In genomic region chr17:6423931-6424330, GRCh38 we compare ENCODE assay signal across 24 cellular contexts. TPM values are rescaled to one million over a fixed set of nuclear protein-coding genes. Genes with fewer than 3 reads are reported as not detected.
DNase-seq lines count a peak whose midpoint lies in the region; FAIRE-seq and TF ChIP-seq lines count a peak whose summit lies in the region.
"Had no signal": no experiment of that assay in that cellular context is flagged by ENCODE, and none has a peak within 500 bp of the region (broad histone marks: within the 10 kb centered on the region; RNA-seq: fewer than 3 reads in every experiment).

No MANE protein-coding gene starts in this region.

- H3K27ac ChIP-seq in neuronal stem cell (replicated peaks; ENCODE audit: low read length), result no peak overlapping the region
- H3K27ac ChIP-seq in esophagus squamous epithelium, result no peak overlapping the region

- FAIRE-seq in HTR-8/SVneo (lab: Jason Lieb, UNC), result peak; percentile 48
- FAIRE-seq: GM12891, GM18507 had no signal

- no peak overlapping the region for H3K14ac ChIP-seq in neuronal stem cell (ENCODE audit: low read length)

- H3K79me1 ChIP-seq in neuronal stem cell (ENCODE audit: low read depth, low read length), result no peaks in the 10 kb centered on the region

- H3K4me3 ChIP-seq in neuronal stem cell (ENCODE audit: low read length in 2 of 2) (no peak overlapping the region), esophagus squamous epithelium (no peak overlapping the region)
- H3K4me3 ChIP-seq: GM23338, HAP-1 had no signal

- H3K23ac ChIP-seq in neuronal stem cell (ENCODE audit: low read depth, low read length, poor library complexity), result no peak overlapping the region

- peak overlapping the region; percentile 57 for H3K18ac ChIP-seq in neuronal stem cell (ENCODE audit: low read length)

- no CpG with 5 or more reads among the region's 14 CpGs for WGBS in neuronal stem cell (ENCODE audit: extremely low coverage in 2 of 2, insufficient read length in 2 of 2, insufficient replicate concordance in 1 of 2), 2 donors
- 61 to 68% methylated on average over 8 to 14 of the region's 14 CpGs for WGBS in esophagus squamous epithelium, 2 donors

- TF ChIP-seq POLR2A in erythroblast (IDR thresholded peaks at IDR 0.05; ENCODE audit: low read length), result no peak
- TF ChIP-seq POLR2A in esophagus squamous epithelium (IDR thresholded peaks at IDR 0.05), result no peak

- H3K9ac ChIP-seq in neuronal stem cell (ENCODE audit: low read depth, low read length, poor library complexity), result no peak overlapping the region

- H3K27me3 ChIP-seq in neuronal stem cell (ENCODE audit: control insufficient read depth in 3 of 3, insufficient read depth in 3 of 3, low read depth in 1 of 3, low read length in 3 of 3) (peaks cover 0 to 5% (median 0%) of the 10 kb centered on the region in 3 experiments), esophagus squamous epithelium (peaks cover 0 to 45% (median 0%) of the 10 kb centered on the region in 4 donors)

- no peak overlapping the region for H4K91ac ChIP-seq in neuronal stem cell (ENCODE audit: low read depth, low read length, poor library complexity)

- peaks cover under 1 to 15% of the 10 kb centered on the region in 2 donors for H3K4me1 ChIP-seq in neuronal stem cell (ENCODE audit: control insufficient read depth in 2 of 2, insufficient read depth in 1 of 2, low read depth in 1 of 2, low read length in 2 of 2)
- H3K4me1 ChIP-seq in esophagus squamous epithelium, result peaks cover 0 to 18% (median 5%) of the 10 kb centered on the region in 3 donors
- H3K4me1 ChIP-seq: HAP-1 had no signal

- no peak overlapping the region for H3K4ac ChIP-seq in neuronal stem cell (ENCODE audit: low read length)

- peak overlapping the region; percentile 11 for H2BK15ac ChIP-seq in neuronal stem cell (ENCODE audit: low read length)

- DNase-seq in HTR-8/SVneo (ENCODE audit: insufficient read length, low spot score), result no peak
- DNase-seq in NCI-H69 (lab: John Stamatoyannopoulos, UW), result peak; percentile 0
- DNase-seq in neuronal stem cell (ENCODE audit: low spot score), result no peak
- no peak for DNase-seq in NCI-H2107 (lab: John Stamatoyannopoulos, UW)
- DNase-seq in erythroblast (lab: John Stamatoyannopoulos, UW), result no peak
- no peak for DNase-seq in esophagus squamous epithelium (lab: John Stamatoyannopoulos, UW)
- DNase-seq: C1 segment of cervical spinal cord; Calu3; CD4-positive, alpha-beta memory T cell; COR-L47; DMS53; DMS79 treated with DMSO at 0.1 percent for 48 hours; GF-D8; HFFc6 had no signal

- intact Hi-C loops in esophagus squamous epithelium (cut with DNase I), result loop anchor here (5.0 kb wide), 1 partner anchor 837 kb away; no protein-coding TSS in a partner anchor

- no peak overlapping the region for H4K8ac ChIP-seq in neuronal stem cell (ENCODE audit: low read depth, low read length)

- H2AK5ac ChIP-seq in neuronal stem cell (ENCODE audit: low read depth, low read length), result peak overlapping the region; percentile 17

- H2AFZ ChIP-seq in neuronal stem cell (ENCODE audit: low read length), result no peak overlapping the region
- H2AFZ ChIP-seq: GM23338 had no signal

- H2BK12ac ChIP-seq in neuronal stem cell (ENCODE audit: low read length), result no peak overlapping the region

- H2BK120ac ChIP-seq in neuronal stem cell (ENCODE audit: low read depth, low read length), result no peak overlapping the region

- no peak for TF ChIP-seq CTCF in esophagus squamous epithelium (IDR thresholded peaks at IDR 0.05)

- peak overlapping the region; percentile 56 for H2BK5ac ChIP-seq in neuronal stem cell (ENCODE audit: low read length)

- no peaks in the 10 kb centered on the region for H3K9me3 ChIP-seq in neuronal stem cell (replicated peaks in 1 of 2; ENCODE audit: control insufficient read depth in 2 of 2, insufficient read depth in 1 of 2, low read depth in 1 of 2, low read length in 2 of 2)
- no peaks in the 10 kb centered on the region for H3K9me3 ChIP-seq in esophagus squamous epithelium
- H3K9me3 ChIP-seq: HAP-1 had no signal

- no peaks in the 10 kb centered on the region for H3K36me3 ChIP-seq in neuronal stem cell (replicated peaks in 1 of 2; ENCODE audit: control insufficient read depth in 2 of 2, insufficient read depth in 2 of 2, low read length in 2 of 2)
- H3K36me3 ChIP-seq in esophagus squamous epithelium, result no peaks in the 10 kb centered on the region
- H3K36me3 ChIP-seq: HAP-1 had no signal

- no peak overlapping the region for H3K4me2 ChIP-seq in neuronal stem cell (ENCODE audit: insufficient read depth, low read length, poor library complexity, severe bottlenecking)
- H3K4me2 ChIP-seq: GM23338 had no signal

RNA-seq across cellular contexts. Expression of gene AIPL1, which starts 11.0 kb away (rescaled TPM):
- polyA plus RNA-seq in neuronal stem cell (2013, experiment 1 of 2), result 0.26 TPM
- 0.35 TPM for polyA plus RNA-seq in neuronal stem cell (2013, experiment 2 of 2)
- total RNA-seq in esophagus squamous epithelium, result not detected
- total RNA-seq: A172; A673; Calu3; CD4-positive, alpha-beta memory T cell; Daoy; G401; H4; HFFc6 had no signal
- polyA plus RNA-seq: BJ; CD4-positive, alpha-beta memory T cell had no signal

RNA-seq across cellular contexts. Expression of gene PIMREG, which starts 20.3 kb away (rescaled TPM):
- polyA plus RNA-seq in neuronal stem cell (2013, experiment 1 of 2), result 103 TPM
- polyA plus RNA-seq in neuronal stem cell (2013, experiment 2 of 2), result 98.6 TPM
- total RNA-seq in esophagus squamous epithelium, result 1 to 10 TPM; 3.6 to 7.2 (median 5.2) TPM
- total RNA-seq: CD4-positive, alpha-beta memory T cell had no signal
- polyA plus RNA-seq: CD4-positive, alpha-beta memory T cell had no signal
